Comparison of ENCODE assay signal across 9 cellular contexts in genomic region chr2:45585267-45585861, GRCh38. TPM values are rescaled to one million over a fixed set of nuclear protein-coding genes. Genes with fewer than 3 reads are reported as not detected.
DNase-seq lines count a peak whose midpoint lies in the region; ATAC-seq and TF ChIP-seq lines count a peak whose summit lies in the region.
"Had no signal": no experiment of that assay in that cellular context is flagged by ENCODE, and none has a peak within 500 bp of the region (broad histone marks: within the 10 kb centered on the region; RNA-seq: fewer than 3 reads in every experiment).

No MANE protein-coding gene starts in this region.

- no peaks in the 10 kb centered on the region for H3K9me3 Mint-ChIP-seq in activated CD4-positive, alpha-beta T cell treated with anti-CD3 and anti-CD28 coated beads, Interleukin-2, amount 10 ng/mL, durations not matched to agents 24 days and 14 days
- H3K9me3 Mint-ChIP-seq in activated CD8-positive, alpha-beta T cell treated with anti-CD3 and anti-CD28 coated beads for 36 hours, result no peaks in the 10 kb centered on the region
- H3K9me3 Mint-ChIP-seq in stimulated activated naive B cell treated with anti-CD40 and anti-IgM and Interleukin-4, amounts not matched to agents 10 μg/mL and 1 μg/mL and 100 μg/mL, for 72 hours, result no peaks in the 10 kb centered on the region
- H3K9me3 Mint-ChIP-seq: activated T-cell treated with anti-CD3 and anti-CD28 coated beads, Interleukin-2, amount 50 U/mL, for 4 hours had no signal

- peak; percentile 69 for DNase-seq in activated CD4-positive, alpha-beta T cell treated with anti-CD3 and anti-CD28 coated beads, Interleukin-2, amount 10 ng/mL, durations not matched to agents 24 days and 14 days
- DNase-seq in activated CD4-positive, alpha-beta T cell treated with anti-CD3 and anti-CD28 coated beads, Interleukin-2, amount 50 U/mL, for 4 hours, result no peak
- DNase-seq in NAMALWA (ENCODE audit: low spot score), result peak; percentile 77
- peak; percentile 14 for DNase-seq in activated CD8-positive, alpha-beta T cell treated with anti-CD3 and anti-CD28 coated beads for 36 hours
- no peak for DNase-seq in left ventricle myocardium superior
- DNase-seq in stimulated activated naive B cell treated with anti-CD40 and anti-IgM and Interleukin-4, amounts not matched to agents 10 μg/mL and 1 μg/mL and 100 μg/mL, for 72 hours, result peak; percentile 5
- DNase-seq: activated T-cell treated with anti-CD3 and anti-CD28 coated beads, Interleukin-2, amount 50 U/mL, for 4 hours had no signal

- H3K27ac Mint-ChIP-seq in activated CD4-positive, alpha-beta T cell treated with anti-CD3 and anti-CD28 coated beads, Interleukin-2, amount 10 ng/mL, durations not matched to agents 24 days and 14 days, result no peak overlapping the region
- no peak overlapping the region for H3K27ac Mint-ChIP-seq in activated CD8-positive, alpha-beta T cell treated with anti-CD3 and anti-CD28 coated beads for 36 hours
- H3K27ac Mint-ChIP-seq in stimulated activated naive B cell treated with anti-CD40 and anti-IgM and Interleukin-4, amounts not matched to agents 10 μg/mL and 1 μg/mL and 100 μg/mL, for 72 hours, result no peak overlapping the region

- peak; percentile 61 for ATAC-seq in activated CD8-positive, alpha-beta T cell treated with anti-CD3 and anti-CD28 coated beads for 36 hours
- peak; percentile 63 for ATAC-seq in left ventricle myocardium superior
- ATAC-seq in stimulated activated naive B cell treated with anti-CD40 and anti-IgM and Interleukin-4, amounts not matched to agents 10 μg/mL and 1 μg/mL and 100 μg/mL, for 72 hours (replicated peaks), result peak; percentile 65 to 77
- no peak for ATAC-seq in HG03378 (IDR thresholded peaks at IDR 0.05; ENCODE audit: unreplicated experiment)
- ATAC-seq in GM19324 (IDR thresholded peaks at IDR 0.05; ENCODE audit: low FRiP score, unreplicated experiment), result no peak

- peaks cover 8% of the 10 kb centered on the region for H3K36me3 Mint-ChIP-seq in activated CD4-positive, alpha-beta T cell treated with anti-CD3 and anti-CD28 coated beads, Interleukin-2, amount 10 ng/mL, durations not matched to agents 24 days and 14 days (ENCODE audit: low read depth)
- peaks cover 7% of the 10 kb centered on the region for H3K36me3 Mint-ChIP-seq in activated CD8-positive, alpha-beta T cell treated with anti-CD3 and anti-CD28 coated beads for 36 hours (ENCODE audit: low read depth)
- peaks cover 14 to 15% of the 10 kb centered on the region in 2 donors for H3K36me3 Mint-ChIP-seq in stimulated activated naive B cell treated with anti-CD40 and anti-IgM and Interleukin-4, amounts not matched to agents 10 μg/mL and 1 μg/mL and 100 μg/mL, for 72 hours

- no peaks in the 10 kb centered on the region for H3K27me3 Mint-ChIP-seq in activated CD4-positive, alpha-beta T cell treated with anti-CD3 and anti-CD28 coated beads, Interleukin-2, amount 10 ng/mL, durations not matched to agents 24 days and 14 days
- H3K27me3 Mint-ChIP-seq in activated CD8-positive, alpha-beta T cell treated with anti-CD3 and anti-CD28 coated beads for 36 hours, result no peaks in the 10 kb centered on the region
- H3K27me3 Mint-ChIP-seq in stimulated activated naive B cell treated with anti-CD40 and anti-IgM and Interleukin-4, amounts not matched to agents 10 μg/mL and 1 μg/mL and 100 μg/mL, for 72 hours, result no peaks in the 10 kb centered on the region

- intact Hi-C loops in activated CD4-positive, alpha-beta T cell treated with anti-CD3 and anti-CD28 coated beads, Interleukin-2, amount 10 ng/mL, durations not matched to agents 24 days and 14 days (cut with micrococcal nuclease), result no loop called here
- intact Hi-C loops in activated CD8-positive, alpha-beta T cell treated with anti-CD3 and anti-CD28 coated beads for 36 hours (cut with micrococcal nuclease), result no loop called here
- intact Hi-C loops in left ventricle myocardium superior (cut with micrococcal nuclease), result no loop called here

- peak; percentile 47 for TF ChIP-seq CTCF in activated CD8-positive, alpha-beta T cell treated with anti-CD3 and anti-CD28 coated beads for 36 hours (IDR thresholded peaks at IDR 0.05)

- peaks cover 10% of the 10 kb centered on the region for H3K4me1 Mint-ChIP-seq in activated CD4-positive, alpha-beta T cell treated with anti-CD3 and anti-CD28 coated beads, Interleukin-2, amount 10 ng/mL, durations not matched to agents 24 days and 14 days
- peaks cover 23% of the 10 kb centered on the region for H3K4me1 Mint-ChIP-seq in activated CD8-positive, alpha-beta T cell treated with anti-CD3 and anti-CD28 coated beads for 36 hours (ENCODE audit: low read depth)
- H3K4me1 Mint-ChIP-seq in stimulated activated naive B cell treated with anti-CD40 and anti-IgM and Interleukin-4, amounts not matched to agents 10 μg/mL and 1 μg/mL and 100 μg/mL, for 72 hours, result peaks cover 12 to 15% of the 10 kb centered on the region in 2 donors

- CTCF ChIA-PET in activated CD8-positive, alpha-beta T cell treated with anti-CD3 and anti-CD28 coated beads for 36 hours (lab: Charles Lee), result interaction anchor here (0.7 to 2.1 kb wide), 5 partner anchors 9 to 604 kb away, joined by 3 to 9 read pairs (median 4); no protein-coding TSS in a partner anchor

- POLR2A ChIA-PET in activated CD8-positive, alpha-beta T cell treated with anti-CD3 and anti-CD28 coated beads for 36 hours (lab: Charles Lee), result no interaction called here

- no peak overlapping the region for H3K4me3 Mint-ChIP-seq in activated CD4-positive, alpha-beta T cell treated with anti-CD3 and anti-CD28 coated beads, Interleukin-2, amount 10 ng/mL, durations not matched to agents 24 days and 14 days
- no peak overlapping the region for H3K4me3 Mint-ChIP-seq in activated CD8-positive, alpha-beta T cell treated with anti-CD3 and anti-CD28 coated beads for 36 hours
- H3K4me3 Mint-ChIP-seq in stimulated activated naive B cell treated with anti-CD40 and anti-IgM and Interleukin-4, amounts not matched to agents 10 μg/mL and 1 μg/mL and 100 μg/mL, for 72 hours, result no peak overlapping the region
- H3K4me3 Mint-ChIP-seq: activated T-cell treated with anti-CD3 and anti-CD28 coated beads, Interleukin-2, amount 50 U/mL, for 4 hours had no signal

RNA-seq across cellular contexts. Expression of gene SRBD1, which starts 25.7 kb away (rescaled TPM):
- total RNA-seq in activated CD4-positive, alpha-beta T cell treated with anti-CD3 and anti-CD28 coated beads, Interleukin-2, amount 10 ng/mL, durations not matched to agents 24 days and 14 days, result 14.5 and 18.9 TPM in 2 replicates
- 10 to 100 TPM; 14.8 to 21.7 TPM for total RNA-seq in activated CD8-positive, alpha-beta T cell treated with anti-CD3 and anti-CD28 coated beads for 36 hours
- 6.3 TPM for total RNA-seq in left ventricle myocardium superior

Comparison
In these comparisons a context has a peak if more than half of its experiments do, and no peak if none do; other contexts are left out.
1. DNase-seq: peak in activated CD4-positive, alpha-beta T cell treated with anti-CD3 and anti-CD28 coated beads, Interleukin-2, amount 10 ng/mL, durations not matched to agents 24 days and 14 days (single experiment), NAMALWA (single experiment), activated CD8-positive, alpha-beta T cell treated with anti-CD3 and anti-CD28 coated beads for 36 hours (single experiment) and stimulated activated naive B cell treated with anti-CD40 and anti-IgM and Interleukin-4, amounts not matched to agents 10 μg/mL and 1 μg/mL and 100 μg/mL, for 72 hours (single experiment); none in activated CD4-positive, alpha-beta T cell treated with anti-CD3 and anti-CD28 coated beads, Interleukin-2, amount 50 U/mL, for 4 hours (0 of 2) and left ventricle myocardium superior (single experiment).
2. ATAC-seq: peak in activated CD8-positive, alpha-beta T cell treated with anti-CD3 and anti-CD28 coated beads for 36 hours (single experiment), left ventricle myocardium superior (single experiment) and stimulated activated naive B cell treated with anti-CD40 and anti-IgM and Interleukin-4, amounts not matched to agents 10 μg/mL and 1 μg/mL and 100 μg/mL, for 72 hours (2 of 2); none in HG03378 (single experiment) and GM19324 (single experiment).